26 cellular contexts compared by ENCODE assay signal in genomic region chr12:121069206-121069605, GRCh38.
"Had no signal": no experiment of that assay in that cellular context is flagged by ENCODE, and none has a peak within 500 bp of the region (broad histone marks: within the 10 kb centered on the region; RNA-seq: fewer than 3 reads in every experiment).

No MANE protein-coding gene starts in this region.

- DNase-seq: activated CD4-positive, alpha-beta memory T cell treated with anti-CD3 and anti-CD28 coated beads for 36 hours; activated CD4-positive, alpha-beta T cell treated with anti-CD3 and anti-CD28 coated beads for 1 hour; activated CD4-positive, alpha-beta T cell treated with anti-CD3 and anti-CD28 coated beads for 4 hours; activated CD4-positive, CD25-positive, alpha-beta regulatory T cell; activated CD8-positive, alpha-beta T cell treated with anti-CD3 and anti-CD28 coated beads, Interleukin-2, amount 10 ng/mL, durations not matched to agents 7 days and 5 days; activated effector memory CD4-positive, alpha-beta T cell treated with Interleukin-2 at 50 U/mL for 16 hours; activated gamma-delta T cell treated with Interleukin-2 at 50 U/mL for 16 hours; activated naive CD4-positive, alpha-beta T cell treated with anti-CD3 and anti-CD28 coated beads, Interleukin-2, amount 50 U/mL, for 16 hours; activated naive CD4-positive, alpha-beta T cell treated with Interleukin-2 at 50 U/mL for 16 hours; activated T-cell treated with anti-CD3 and anti-CD28 coated beads, Interleukin-2, amount 50 U/mL, for 4 hours; amniotic stem cell; anterior cingulate cortex; brain microvascular endothelial cell; dorsolateral prefrontal cortex; effector memory CD4-positive, alpha-beta T cell; erythroblast; foreskin keratinocyte; gastrocnemius medialis; glutamatergic neuron; heart left ventricle; T-helper 1 cell; T-helper 17 cell; T1000 had no signal

- H3K36me3 ChIP-seq: brain microvascular endothelial cell, esophagus muscularis mucosa, gastrocnemius medialis, heart left ventricle had no signal

- H3K9me3 ChIP-seq: gastrocnemius medialis had no signal

- H3K4me1 ChIP-seq: esophagus muscularis mucosa, foreskin keratinocyte, gastrocnemius medialis, heart left ventricle had no signal

- H3K4me3 ChIP-seq: coronary artery, dorsolateral prefrontal cortex, esophagus muscularis mucosa, gastrocnemius medialis, heart left ventricle had no signal

- H3K27ac ChIP-seq: brain microvascular endothelial cell, coronary artery, dorsolateral prefrontal cortex, esophagus muscularis mucosa, foreskin keratinocyte, gastrocnemius medialis, heart left ventricle had no signal

- ATAC-seq: activated CD8-positive, alpha-beta T cell treated with anti-CD3 and anti-CD28 coated beads, Interleukin-2, amount 10 ng/mL, durations not matched to agents 7 days and 5 days; activated T-cell treated with anti-CD3 and anti-CD28 coated beads, Interleukin-2, amount 50 U/mL, for 4 hours; activated T-helper 17 cell treated with anti-CD3 and anti-CD28 coated beads, Interleukin-2, amount 50 U/mL, for 72 hours; foreskin keratinocyte; gastrocnemius medialis; heart left ventricle; T-helper 17 cell had no signal
